Comparison of ENCODE assay signal across 2 cellular contexts in genomic region chr22:36991220-36991619, GRCh38.
TF ChIP-seq lines count a peak whose summit lies in the region.

No MANE protein-coding gene starts in this region.

TF ChIP-seq in HepG2, 621 proteins besides CTCF, POLR2A, EP300 and RAD21:
- TF ChIP-seq PATZ1 (CRISPR knock-in tag; IDR thresholded peaks at IDR 0.05) (no peak), ZNF574 (CRISPR knock-in tag; IDR thresholded peaks at IDR 0.05) (no peak), MZF1 (CRISPR knock-in tag; IDR thresholded peaks at IDR 0.05; ENCODE audit: borderline replicate concordance) (no peak), THAP7 (CRISPR knock-in tag; IDR thresholded peaks at IDR 0.05) (no peak), CENPT (CRISPR knock-in tag; IDR thresholded peaks at IDR 0.05; ENCODE audit: low read depth) (no peak), ZIK1 (CRISPR knock-in tag; IDR thresholded peaks at IDR 0.05; ENCODE audit: borderline replicate concordance, low read depth) (no peak), MAFF (IDR thresholded peaks at IDR 0.05; ENCODE audit: low read depth, low read length) (no peak), ZNF646 (CRISPR knock-in tag; IDR thresholded peaks at IDR 0.05) (no peak), KMT2A (CRISPR knock-in tag; IDR thresholded peaks at IDR 0.05) (no peak), KLF11 (CRISPR knock-in tag; IDR thresholded peaks at IDR 0.05) (no peak), HHEX (CRISPR knock-in tag; IDR thresholded peaks at IDR 0.05) (no peak), ATF7 (IDR thresholded peaks at IDR 0.05) (no peak), ATF7 (CRISPR knock-in tag; IDR thresholded peaks at IDR 0.05) (no peak), CC2D1A (CRISPR knock-in tag; IDR thresholded peaks at IDR 0.05) (no peak), SNRNP70 (IDR thresholded peaks at IDR 0.05; ENCODE audit: low read depth, low read length) (no peak), ZBTB7A (CRISPR knock-in tag; IDR thresholded peaks at IDR 0.05) (no peak), AKAP8 (CRISPR knock-in tag; IDR thresholded peaks at IDR 0.05) (no peak)

TF ChIP-seq in K562, 482 proteins besides CTCF, POLR2A, EP300 and RAD21:
- TF ChIP-seq UBTF (IDR thresholded peaks at IDR 0.05; ENCODE audit: borderline replicate concordance in 1 of 2, low read depth in 2 of 2, low read length in 2 of 2) (no peak), RBM15 (IDR thresholded peaks at IDR 0.05; ENCODE audit: insufficient read depth, low read length) (no peak), ZNF609 (CRISPR knock-in tag; IDR thresholded peaks at IDR 0.05; ENCODE audit: borderline replicate concordance) (no peak), ZBTB40 (IDR thresholded peaks at IDR 0.05) (no peak), ZBTB40 (CRISPR knock-in tag; IDR thresholded peaks at IDR 0.05) (no peak), ZNF785 (CRISPR knock-in tag; IDR thresholded peaks at IDR 0.05) (no peak), ZSCAN32 (CRISPR knock-in tag; IDR thresholded peaks at IDR 0.05) (no peak), SMC3 (conservative IDR thresholded peaks at IDR 0.05; ENCODE audit: insufficient read depth, low read depth, low read length) (no peak), SIN3A (IDR thresholded peaks at IDR 0.05; ENCODE audit: borderline replicate concordance in 2 of 2, control insufficient read depth in 1 of 2, low read depth in 2 of 2, low read length in 2 of 2) (no peak)
